In the genomic region with DNA sequence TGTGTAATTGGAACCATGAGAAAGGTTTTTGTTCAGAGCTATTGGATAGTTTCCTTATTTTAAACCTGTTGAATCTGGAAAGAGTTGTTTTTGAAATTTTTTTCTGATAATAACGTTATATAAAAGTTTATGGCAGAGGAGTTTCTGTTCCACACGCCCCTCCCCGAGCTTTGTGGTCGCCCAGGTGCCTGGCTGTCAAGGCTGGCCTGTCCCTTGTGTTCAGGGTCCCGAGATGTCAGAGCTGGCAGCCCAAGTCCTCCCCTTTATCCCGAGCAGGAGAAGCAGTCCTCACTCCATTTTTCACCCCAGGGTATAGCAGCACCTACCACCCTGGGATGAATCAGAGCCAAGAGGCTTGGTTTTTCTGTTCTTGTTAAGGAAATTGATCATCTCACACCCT, we compare ENCODE assay signal across 1 cellular context.
TF ChIP-seq lines count a peak whose summit lies in the region.

No MANE protein-coding gene starts in this region.

TF ChIP-seq in IMR-90, 13 proteins besides CTCF, POLR2A, EP300 and RAD21:
- TF ChIP-seq RFX5 (IDR thresholded peaks at IDR 0.05; ENCODE audit: low read depth, low read length) (no peak), CHD1 (IDR thresholded peaks at IDR 0.05; ENCODE audit: low read depth, low read length) (no peak), USF2 (IDR thresholded peaks at IDR 0.05; ENCODE audit: low read depth, low read length) (no peak), ELK1 (IDR thresholded peaks at IDR 0.05; ENCODE audit: borderline replicate concordance, low read depth, low read length) (no peak), MAFK (IDR thresholded peaks at IDR 0.05; ENCODE audit: low read depth, low read length) (no peak), NFE2L2 (IDR thresholded peaks at IDR 0.05; ENCODE audit: low read depth, low read length) (no peak), MAZ (IDR thresholded peaks at IDR 0.05; ENCODE audit: borderline replicate concordance, low read depth, low read length) (no peak), BHLHE40 (IDR thresholded peaks at IDR 0.05; ENCODE audit: low read depth, low read length) (no peak), CEBPB (IDR thresholded peaks at IDR 0.05; ENCODE audit: low read depth, low read length) (no peak), MXI1 (IDR thresholded peaks at IDR 0.05; ENCODE audit: borderline replicate concordance, low read depth, low read length) (no peak)
